Comparison of ENCODE assay signal across 26 cellular contexts in genomic region chr18:79826966-79827365, GRCh38. TPM values are rescaled to one million over a fixed set of nuclear protein-coding genes. Genes with fewer than 3 reads are reported as not detected.
DNase-seq lines count a peak whose midpoint lies in the region; ATAC-seq and TF ChIP-seq lines count a peak whose summit lies in the region.
"Had no signal": no experiment of that assay in that cellular context is flagged by ENCODE, and none has a peak within 500 bp of the region (broad histone marks: within the 10 kb centered on the region; RNA-seq: fewer than 3 reads in every experiment).

No MANE protein-coding gene starts in this region.

- H3K18ac ChIP-seq in neuronal stem cell (ENCODE audit: low read length), result no peak overlapping the region

- no peak for ATAC-seq in HG03354 (IDR thresholded peaks at IDR 0.05; ENCODE audit: poor library complexity, severe bottlenecking, unreplicated experiment)
- ATAC-seq: CD8-positive, alpha-beta T cell had no signal

- H3K4me1 ChIP-seq in neuronal stem cell (ENCODE audit: control insufficient read depth in 2 of 2, insufficient read depth in 1 of 2, low read depth in 1 of 2, low read length in 2 of 2), result peaks cover 0 to 3% of the 10 kb centered on the region in 2 donors
- H3K4me1 ChIP-seq: SJSA1, tibial artery had no signal

- no peak overlapping the region for H3K4me2 ChIP-seq in neuronal stem cell (ENCODE audit: insufficient read depth, low read length, poor library complexity, severe bottlenecking)
- H3K4me2 ChIP-seq: smooth muscle cell had no signal

- TF ChIP-seq CTCF in GM12873 (IDR thresholded peaks at IDR 0.05; ENCODE audit: insufficient read depth, low read depth, low read length, missing control alignments), result peak; percentile 29

- peaks cover 4% of the 10 kb centered on the region for H3K79me1 ChIP-seq in neuronal stem cell (ENCODE audit: low read depth, low read length)

- no peak overlapping the region for H3K4me3 Mint-ChIP-seq in dendritic cell treated with granulocyte-macrophage colony-stimulating factor and Interleukin-4, amounts not matched to agents 40 ng/mL and 50 ng/mL, for 4 days
- H3K4me3 Mint-ChIP-seq: activated CD4-positive, alpha-beta T cell treated with anti-CD3 and anti-CD28 coated beads, Interleukin-2, amount 10 ng/mL, durations not matched to agents 24 days and 14 days; CD8-positive, alpha-beta T cell; stimulated activated naive CD8-positive, alpha-beta T cell treated with anti-CD3 and anti-CD28 coated beads, Interleukin-15, Interleukin-2, amounts not matched to agents 100 ng/mL and 50 ng/mL, for 24 hours; T-helper 1 cell treated with Interleukin-12 subunit alpha and Interleukin-12 subunit beta and Interleukin-4 antibody, amounts not matched to agents 30 μg/mL and 1 μg/mL, for 36 hours had no signal

- H3K9me3 ChIP-seq in neuronal stem cell (replicated peaks in 1 of 2; ENCODE audit: control insufficient read depth in 2 of 2, insufficient read depth in 1 of 2, low read depth in 1 of 2, low read length in 2 of 2), result peaks cover 0 to 6% of the 10 kb centered on the region in 2 donors
- H3K9me3 ChIP-seq: SJSA1, tibial artery had no signal

- no peak overlapping the region for H4K8ac ChIP-seq in neuronal stem cell (ENCODE audit: low read depth, low read length)

- no peak overlapping the region for H3K4ac ChIP-seq in neuronal stem cell (ENCODE audit: low read length)

- H2BK15ac ChIP-seq in neuronal stem cell (ENCODE audit: low read length), result no peak overlapping the region

- peaks cover 0 to 3% (median 2%) of the 10 kb centered on the region in 3 experiments for H3K27me3 ChIP-seq in neuronal stem cell (ENCODE audit: control insufficient read depth in 3 of 3, insufficient read depth in 3 of 3, low read depth in 1 of 3, low read length in 3 of 3)
- H3K27me3 ChIP-seq: SJSA1 had no signal

- peaks cover 42% of the 10 kb centered on the region for H3K4me1 Mint-ChIP-seq in dendritic cell treated with granulocyte-macrophage colony-stimulating factor and Interleukin-4, amounts not matched to agents 40 ng/mL and 50 ng/mL, for 4 days (ENCODE audit: low read depth)
- H3K4me1 Mint-ChIP-seq: activated CD4-positive, alpha-beta T cell treated with anti-CD3 and anti-CD28 coated beads, Interleukin-2, amount 10 ng/mL, durations not matched to agents 24 days and 14 days had no signal

- peak overlapping the region; percentile 10 for H3K27ac Mint-ChIP-seq in dendritic cell treated with granulocyte-macrophage colony-stimulating factor and Interleukin-4, amounts not matched to agents 40 ng/mL and 50 ng/mL, for 4 days
- H3K27ac Mint-ChIP-seq: activated CD4-positive, alpha-beta T cell treated with anti-CD3 and anti-CD28 coated beads, Interleukin-2, amount 10 ng/mL, durations not matched to agents 24 days and 14 days; activated T-helper 2 cell treated with anti-CD3 and anti-CD28 coated beads, Interferon-gamma antibody, Interleukin-2, Interleukin-4, amounts not matched to agents 10 μg/mL and 5 μg/mL and 100 μg/mL, durations not matched to agents 14 hours and 24 hours and 36 hours; CD8-positive, alpha-beta T cell; stimulated activated naive CD8-positive, alpha-beta T cell treated with anti-CD3 and anti-CD28 coated beads, Interleukin-15, Interleukin-2, amounts not matched to agents 100 ng/mL and 50 ng/mL, for 24 hours; T-helper 1 cell treated with Interleukin-12 subunit alpha and Interleukin-12 subunit beta and Interleukin-4 antibody, amounts not matched to agents 30 μg/mL and 1 μg/mL, for 36 hours had no signal

- no peak overlapping the region for H2AFZ ChIP-seq in neuronal stem cell (ENCODE audit: low read length)

- peaks cover under 1% of the 10 kb centered on the region for H3K9me3 Mint-ChIP-seq in dendritic cell treated with granulocyte-macrophage colony-stimulating factor and Interleukin-4, amounts not matched to agents 40 ng/mL and 50 ng/mL, for 4 days
- H3K9me3 Mint-ChIP-seq: activated CD4-positive, alpha-beta T cell treated with anti-CD3 and anti-CD28 coated beads, Interleukin-2, amount 10 ng/mL, durations not matched to agents 24 days and 14 days; activated T-helper 2 cell treated with anti-CD3 and anti-CD28 coated beads, Interferon-gamma antibody, Interleukin-2, Interleukin-4, amounts not matched to agents 10 μg/mL and 5 μg/mL and 100 μg/mL, durations not matched to agents 14 hours and 24 hours and 36 hours; CD8-positive, alpha-beta T cell; stimulated activated naive CD8-positive, alpha-beta T cell treated with anti-CD3 and anti-CD28 coated beads, Interleukin-15, Interleukin-2, amounts not matched to agents 100 ng/mL and 50 ng/mL, for 24 hours; T-helper 1 cell treated with Interleukin-12 subunit alpha and Interleukin-12 subunit beta and Interleukin-4 antibody, amounts not matched to agents 30 μg/mL and 1 μg/mL, for 36 hours had no signal

- H2BK12ac ChIP-seq in neuronal stem cell (ENCODE audit: low read length), result peak overlapping the region; percentile 73

- no peak for TF ChIP-seq EP300 in Ishikawa (IDR thresholded peaks at IDR 0.05; ENCODE audit: borderline replicate concordance)

- no peak overlapping the region for H3K4me3 ChIP-seq in neuronal stem cell (ENCODE audit: low read length in 2 of 2)
- H3K4me3 ChIP-seq: SJSA1, smooth muscle cell, tibial artery had no signal

- H3K9ac ChIP-seq in neuronal stem cell (ENCODE audit: low read depth, low read length, poor library complexity), result no peak overlapping the region

- H4K91ac ChIP-seq in neuronal stem cell (ENCODE audit: low read depth, low read length, poor library complexity), result no peak overlapping the region

- peaks cover 5% of the 10 kb centered on the region for H3K27me3 Mint-ChIP-seq in dendritic cell treated with granulocyte-macrophage colony-stimulating factor and Interleukin-4, amounts not matched to agents 40 ng/mL and 50 ng/mL, for 4 days
- H3K27me3 Mint-ChIP-seq: activated CD4-positive, alpha-beta T cell treated with anti-CD3 and anti-CD28 coated beads, Interleukin-2, amount 10 ng/mL, durations not matched to agents 24 days and 14 days had no signal

- no peaks in the 10 kb centered on the region for H3K36me3 Mint-ChIP-seq in dendritic cell treated with granulocyte-macrophage colony-stimulating factor and Interleukin-4, amounts not matched to agents 40 ng/mL and 50 ng/mL, for 4 days (ENCODE audit: low read depth)
- H3K36me3 Mint-ChIP-seq: CD8-positive, alpha-beta T cell had no signal

- no peak overlapping the region for H2AK5ac ChIP-seq in neuronal stem cell (ENCODE audit: low read depth, low read length)

- no peak overlapping the region for H3K14ac ChIP-seq in neuronal stem cell (ENCODE audit: low read length)

- DNase-seq in neuronal stem cell (ENCODE audit: low spot score), result no peak
- no peak for DNase-seq in ureter (ENCODE audit: low spot score)
- DNase-seq in NCI-H2196 treated with DMSO at 0.1 percent for 48 hours (lab: John Stamatoyannopoulos, UW; ENCODE audit: unreplicated experiment), result no peak
- no peak for DNase-seq in T-helper 1 cell
- DNase-seq: activated CD4-positive, alpha-beta T cell treated with anti-CD3 and anti-CD28 coated beads, Interleukin-2, amount 10 ng/mL, durations not matched to agents 24 days and 14 days; cerebellar nuclear complex; foreskin melanocyte; hippocampal formation; NCI-H1092 treated with DMSO at 0.1 percent for 48 hours; NCI-H2029; NCI-H446 treated with DMSO at 0.1 percent for 48 hours; nucleus accumbens; stimulated activated CD4-positive, alpha-beta T cell treated with anti-CD3 and anti-CD28 coated beads, Interleukin-4, amount 100 ng/mL, for 24 hours; tibial artery had no signal

- no peaks in the 10 kb centered on the region for H3K36me3 ChIP-seq in neuronal stem cell (replicated peaks in 1 of 2; ENCODE audit: control insufficient read depth in 2 of 2, insufficient read depth in 2 of 2, low read length in 2 of 2)
- H3K36me3 ChIP-seq: SJSA1, tibial artery had no signal

- no peak overlapping the region for H2BK120ac ChIP-seq in neuronal stem cell (ENCODE audit: low read depth, low read length)

- no CpG with 5 or more reads among the region's 18 CpGs for WGBS in neuronal stem cell (ENCODE audit: extremely low coverage in 2 of 2, insufficient read length in 2 of 2, insufficient replicate concordance in 1 of 2), 2 donors

- TF ChIP-seq RAD21 in Ishikawa (IDR thresholded peaks at IDR 0.05; ENCODE audit: low read depth), result peak; percentile 22; the same call in 1 of the 2 replicates

- H3K23ac ChIP-seq in neuronal stem cell (ENCODE audit: low read depth, low read length, poor library complexity), result no peak overlapping the region

- no peak overlapping the region for H3K27ac ChIP-seq in neuronal stem cell (replicated peaks; ENCODE audit: low read length)
- H3K27ac ChIP-seq: SJSA1, tibial artery had no signal

- H2BK5ac ChIP-seq in neuronal stem cell (ENCODE audit: low read length), result no peak overlapping the region

- intact Hi-C loops in dendritic cell treated with granulocyte-macrophage colony-stimulating factor and Interleukin-4, amounts not matched to agents 40 ng/mL and 50 ng/mL, for 4 days (cut with micrococcal nuclease), result no loop called here

TF ChIP-seq in Ishikawa, 13 proteins besides CTCF, POLR2A, EP300 and RAD21:
- no peak for TF ChIP-seq YY1 (IDR thresholded peaks at IDR 0.05; ENCODE audit: low read depth)
TF ChIP-seq in Ishikawa: peak in this region for 0.

RNA-seq across cellular contexts. Expression of gene KCNG2, which starts 29.2 kb away (rescaled TPM):
- 0.29 TPM for polyA plus RNA-seq in neuronal stem cell (2013, experiment 1 of 2)
- 0.29 TPM for polyA plus RNA-seq in neuronal stem cell (2013, experiment 2 of 2)
- total RNA-seq in ureter, result not detected
- total RNA-seq: activated CD4-positive, alpha-beta T cell treated with anti-CD3 and anti-CD28 coated beads, Interleukin-2, amount 10 ng/mL, durations not matched to agents 24 days and 14 days; activated T-helper 2 cell treated with anti-CD3 and anti-CD28 coated beads, Interferon-gamma antibody, Interleukin-2, Interleukin-4, amounts not matched to agents 10 μg/mL and 5 μg/mL and 100 μg/mL, durations not matched to agents 14 hours and 24 hours and 36 hours; CD8-positive, alpha-beta T cell; H4; SJSA1; smooth muscle cell had no signal
- polyA plus RNA-seq: keratinocyte had no signal
